9 cellular contexts compared by ENCODE assay signal in the genomic region with DNA sequence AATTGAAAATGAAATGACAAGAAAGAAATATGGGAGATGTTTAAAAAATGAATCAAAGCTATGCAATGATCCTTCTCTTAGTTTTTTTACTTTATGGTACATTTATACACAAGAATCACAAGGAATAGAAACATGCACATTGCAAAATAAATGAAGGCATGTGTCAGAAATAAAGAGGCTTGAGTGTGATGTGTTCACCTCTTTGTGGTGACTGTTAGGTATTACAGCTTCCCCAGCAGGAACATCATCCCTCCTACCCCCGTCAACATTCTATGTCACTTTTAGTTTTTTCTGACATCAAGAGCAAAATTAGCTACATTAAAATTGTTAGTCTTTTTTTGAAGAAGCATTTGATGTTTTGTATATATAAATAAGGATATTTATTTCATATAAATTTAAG.
DNase-seq lines count a peak whose midpoint lies in the region; ATAC-seq and TF ChIP-seq lines count a peak whose summit lies in the region.
"Had no signal": no experiment of that assay in that cellular context is flagged by ENCODE, and none has a peak within 500 bp of the region (broad histone marks: within the 10 kb centered on the region; RNA-seq: fewer than 3 reads in every experiment).

No MANE protein-coding gene starts in this region.

- CTCF ChIA-PET in mammary epithelial cell (lab: Charles Lee; ENCODE audit: low non-redundant PET): interaction anchor here (0.7 to 1.0 kb wide), 2 partner anchors 369 to 502 kb away, joined by 3 to 4 read pairs; no protein-coding TSS in a partner anchor

- TF ChIP-seq CTCF in GM12874 (IDR thresholded peaks at IDR 0.05; ENCODE audit: insufficient read depth, low read depth, low read length) (peak; percentile 42; the same call in 1 of the 2 replicates), mammary epithelial cell (conservative IDR thresholded peaks at IDR 0.05 in 1 of 2, IDR thresholded peaks at IDR 0.05 in 1 of 2; ENCODE audit: extremely low read depth in 1 of 2, insufficient read depth in 1 of 2, low read depth in 1 of 2, low read length in 2 of 2) (peak; percentile 39 to 61)

- no peaks in the 10 kb centered on the region for H4K20me1 ChIP-seq in mammary epithelial cell (ENCODE audit: insufficient read depth, low read length)

- H3K9me3 Mint-ChIP-seq in activated CD4-positive, alpha-beta T cell treated with anti-CD3 and anti-CD28 coated beads, Interleukin-2, amount 10 ng/mL, durations not matched to agents 24 days and 14 days: no peaks in the 10 kb centered on the region

- no peak overlapping the region for H3K27ac Mint-ChIP-seq in activated CD4-positive, alpha-beta T cell treated with anti-CD3 and anti-CD28 coated beads, Interleukin-2, amount 10 ng/mL, durations not matched to agents 24 days and 14 days

- ATAC-seq in HG02970 (IDR thresholded peaks at IDR 0.05; ENCODE audit: low FRiP score, unreplicated experiment) (no peak), HG03139 (IDR thresholded peaks at IDR 0.05; ENCODE audit: unreplicated experiment) (no peak)

- no peaks in the 10 kb centered on the region for H3K36me3 Mint-ChIP-seq in activated CD4-positive, alpha-beta T cell treated with anti-CD3 and anti-CD28 coated beads, Interleukin-2, amount 10 ng/mL, durations not matched to agents 24 days and 14 days (ENCODE audit: low read depth)

- no peaks in the 10 kb centered on the region for H3K36me3 ChIP-seq in mammary epithelial cell (ENCODE audit: insufficient read depth, low read length)
- H3K36me3 ChIP-seq: SJSA1 had no signal

- H3K9ac ChIP-seq in mammary epithelial cell (ENCODE audit: insufficient read depth, low read length): no peak overlapping the region

- peak; percentile 10 for DNase-seq in HS-5 (ENCODE audit: low read depth)
- DNase-seq in mammary epithelial cell: peak; percentile 12
- peak; percentile 34 for DNase-seq in midbrain (lab: John Stamatoyannopoulos, UW)
- no peak for DNase-seq in NCI-H187 (lab: John Stamatoyannopoulos, UW)
- DNase-seq in activated CD4-positive, alpha-beta T cell treated with anti-CD3 and anti-CD28 coated beads, Interleukin-2, amount 10 ng/mL, durations not matched to agents 24 days and 14 days: no peak

- intact Hi-C loops in mammary epithelial cell (cut with micrococcal nuclease): loop anchor here (1.0 to 5.0 kb wide), 3 partner anchors 324 to 901 kb away; no protein-coding TSS in a partner anchor
- intact Hi-C loops in activated CD4-positive, alpha-beta T cell treated with anti-CD3 and anti-CD28 coated beads, Interleukin-2, amount 10 ng/mL, durations not matched to agents 24 days and 14 days (cut with micrococcal nuclease): no loop called here

- no TSS peak for BruUV-seq in mammary epithelial cell (replicated peaks; lab: Mats Ljungman, UMichigan)

- no peak overlapping the region for H3K27ac ChIP-seq in mammary epithelial cell (ENCODE audit: insufficient read depth, low read depth, low read length)
- H3K27ac ChIP-seq: SJSA1 had no signal

- WGBS in mammary epithelial cell (ENCODE audit: low coverage, missing lambda C conversion rate): 100% methylated on average over 1 of the region's 1 CpG

- in situ Hi-C loops in mammary epithelial cell (cut with MboI; ENCODE audit: low sequenced_read_pairs in 2 of 2): no loop called here

- no peak overlapping the region for H3K4me3 Mint-ChIP-seq in activated CD4-positive, alpha-beta T cell treated with anti-CD3 and anti-CD28 coated beads, Interleukin-2, amount 10 ng/mL, durations not matched to agents 24 days and 14 days

- dilution Hi-C loops in mammary epithelial cell (cut with HindIII; ENCODE audit: low sequenced_read_pairs): no loop called here

- no peak overlapping the region for H3K4me3 ChIP-seq in mammary epithelial cell (replicated peaks in 1 of 3; ENCODE audit: insufficient read depth in 1 of 3, low read depth in 2 of 3, low read length in 3 of 3)
- H3K4me3 ChIP-seq: SJSA1 had no signal

- H3K4me1 Mint-ChIP-seq in activated CD4-positive, alpha-beta T cell treated with anti-CD3 and anti-CD28 coated beads, Interleukin-2, amount 10 ng/mL, durations not matched to agents 24 days and 14 days: no peaks in the 10 kb centered on the region

- no peak overlapping the region for H2AFZ ChIP-seq in mammary epithelial cell (ENCODE audit: low read depth, low read length)

- no peaks in the 10 kb centered on the region for H3K27me3 ChIP-seq in mammary epithelial cell (ENCODE audit: insufficient read depth, low read length)
- H3K27me3 ChIP-seq: SJSA1 had no signal

- peaks cover 3% of the 10 kb centered on the region for H3K27me3 Mint-ChIP-seq in activated CD4-positive, alpha-beta T cell treated with anti-CD3 and anti-CD28 coated beads, Interleukin-2, amount 10 ng/mL, durations not matched to agents 24 days and 14 days

- no peaks in the 10 kb centered on the region for H3K4me1 ChIP-seq in mammary epithelial cell (ENCODE audit: insufficient read depth, low read length)
- H3K4me1 ChIP-seq: SJSA1 had no signal

- H3K4me2 ChIP-seq in mammary epithelial cell (ENCODE audit: insufficient read depth, low read depth, low read length): no peak overlapping the region

- H3K79me2 ChIP-seq in mammary epithelial cell (ENCODE audit: insufficient read depth, low read length): no peaks in the 10 kb centered on the region

- H3K9me3 ChIP-seq in mammary epithelial cell (replicated peaks; ENCODE audit: insufficient read depth, low read length): no peaks in the 10 kb centered on the region
- H3K9me3 ChIP-seq: SJSA1 had no signal

Comparison
In these comparisons a context has a peak if more than half of its experiments do, and no peak if none do; other contexts are left out.
1. DNase-seq: peak in HS-5 (single experiment), mammary epithelial cell (single experiment) and midbrain (single experiment); none in NCI-H187 (0 of 2) and activated CD4-positive, alpha-beta T cell treated with anti-CD3 and anti-CD28 coated beads, Interleukin-2, amount 10 ng/mL, durations not matched to agents 24 days and 14 days (single experiment).